15 cellular contexts compared by ENCODE assay signal in the genomic region with DNA sequence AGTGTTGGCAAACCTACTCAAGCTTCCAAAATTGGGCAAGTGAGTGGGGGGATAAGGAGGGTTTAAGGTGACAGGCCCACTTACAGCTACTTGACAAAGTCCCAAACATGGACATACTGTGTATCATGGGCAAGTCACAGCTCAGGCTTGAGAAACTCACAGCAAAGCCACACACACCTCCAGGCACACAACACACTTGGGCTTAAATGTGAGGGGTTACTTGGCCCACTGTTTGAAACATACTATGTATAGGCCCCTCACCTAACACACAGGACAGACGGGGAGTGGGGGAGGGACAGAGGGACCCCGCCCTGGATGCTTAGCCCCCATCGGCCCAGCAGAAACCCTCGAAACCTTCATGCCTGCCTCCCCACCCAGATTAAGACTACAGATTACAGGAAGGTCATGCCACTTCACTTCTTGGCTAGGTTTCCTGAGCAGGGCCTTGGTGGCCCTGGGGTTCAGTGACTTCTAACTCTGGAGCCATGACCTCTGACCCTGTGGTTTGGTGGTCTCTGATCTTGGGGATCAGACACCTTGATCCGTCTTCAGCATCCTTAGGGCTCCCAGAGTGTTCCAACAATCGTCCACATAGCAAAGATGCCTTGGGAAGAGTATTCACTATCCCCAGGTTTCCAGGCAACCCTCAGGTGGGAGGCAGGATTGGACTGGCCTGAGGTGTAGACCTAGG. TPM values are rescaled to one million over a fixed set of nuclear protein-coding genes. Genes with fewer than 3 reads are reported as not detected.
DNase-seq lines count a peak whose midpoint lies in the region; ATAC-seq and TF ChIP-seq lines count a peak whose summit lies in the region.
"Had no signal": no experiment of that assay in that cellular context is flagged by ENCODE, and none has a peak within 500 bp of the region (broad histone marks: within the 10 kb centered on the region; RNA-seq: fewer than 3 reads in every experiment).

No MANE protein-coding gene starts in this region.

- H3K36me3 ChIP-seq in CD4-positive, CD25-positive, alpha-beta regulatory T cell (ENCODE audit: control insufficient read depth, insufficient read depth, low read length), result peaks cover 29% of the 10 kb centered on the region

- DNase-seq in CD4-positive, CD25-positive, alpha-beta regulatory T cell, result peak in 1 of 3 donors; percentile 14
- DNase-seq in activated naive CD8-positive, alpha-beta T cell treated with anti-CD3 and anti-CD28 coated beads, Interleukin-2, amount 50 U/mL, for 24 hours, result no peak
- no peak for DNase-seq in natural killer cell
- no peak for DNase-seq in UCSD-AML1 (lab: John Stamatoyannopoulos, UW; ENCODE audit: unreplicated experiment)
- no peak for DNase-seq in NCI-H82 (lab: John Stamatoyannopoulos, UW)
- DNase-seq in NCI-H187 (lab: John Stamatoyannopoulos, UW), result no peak
- DNase-seq: activated T-cell treated with anti-CD3 and anti-CD28 coated beads for 4 hours; lower lobe of right lung; NCI-H1105 treated with DMSO at 0.1 percent for 48 hours; NCI-H510A; stimulated activated CD4-positive, alpha-beta T cell treated with anti-CD3 and anti-CD28 coated beads, Interleukin-2, amount 100 ng/mL, for 48 hours; stimulated activated naive CD8-positive, alpha-beta T cell treated with anti-CD3 and anti-CD28 coated beads, Interleukin-15, Interleukin-2, amounts not matched to agents 100 U/mL and 50 U/mL, for 24 hours had no signal

- peaks cover 26% of the 10 kb centered on the region for H3K27me3 Mint-ChIP-seq in CD4-positive, CD25-positive, alpha-beta regulatory T cell
- H3K27me3 Mint-ChIP-seq in activated naive CD8-positive, alpha-beta T cell treated with anti-CD3 and anti-CD28 coated beads, Interleukin-2, amount 50 U/mL, for 24 hours, result peaks cover 22% of the 10 kb centered on the region
- H3K27me3 Mint-ChIP-seq in natural killer cell (ENCODE audit: low read depth in 2 of 2), result peaks cover 6 to 13% of the 10 kb centered on the region in 2 donors

- peaks cover 22% of the 10 kb centered on the region for H3K4me1 ChIP-seq in CD4-positive, CD25-positive, alpha-beta regulatory T cell (ENCODE audit: control insufficient read depth, insufficient read depth, low read length, poor library complexity, severe bottlenecking)

- intact Hi-C loops in natural killer cell (cut with micrococcal nuclease), result loop anchor here (5.0 kb wide), 1 partner anchor 35 kb away; a partner anchor contains a TSS

- H3K4me3 ChIP-seq in CD4-positive, CD25-positive, alpha-beta regulatory T cell (ENCODE audit: low read depth, low read length), result no peak overlapping the region
- H3K4me3 ChIP-seq: lower lobe of right lung had no signal

- peak overlapping the region in 2 of 3 donors; percentile 57 to 69 for H3K27ac Mint-ChIP-seq in CD4-positive, CD25-positive, alpha-beta regulatory T cell
- peak overlapping the region; percentile 56 for H3K27ac Mint-ChIP-seq in activated naive CD8-positive, alpha-beta T cell treated with anti-CD3 and anti-CD28 coated beads, Interleukin-2, amount 50 U/mL, for 24 hours
- H3K27ac Mint-ChIP-seq in natural killer cell, result peak overlapping the region; percentile 70 to 75

- H3K9me3 Mint-ChIP-seq in CD4-positive, CD25-positive, alpha-beta regulatory T cell, result peaks cover 0 to 3% (median 0%) of the 10 kb centered on the region in 7 donors
- no peaks in the 10 kb centered on the region for H3K9me3 Mint-ChIP-seq in activated naive CD8-positive, alpha-beta T cell treated with anti-CD3 and anti-CD28 coated beads, Interleukin-2, amount 50 U/mL, for 24 hours
- H3K9me3 Mint-ChIP-seq in natural killer cell, result no peaks in the 10 kb centered on the region

- H3K27me3 ChIP-seq in CD4-positive, CD25-positive, alpha-beta regulatory T cell (ENCODE audit: control insufficient read depth, insufficient read depth, low read length), result peaks cover 12% of the 10 kb centered on the region

- no peak for TF ChIP-seq CTCF in natural killer cell (IDR thresholded peaks at IDR 0.05)

- peak; percentile 41 for TF ChIP-seq POLR2A in GM19193 (IDR thresholded peaks at IDR 0.05; ENCODE audit: extremely low read depth, insufficient read depth, insufficient read length)

- H3K4me3 Mint-ChIP-seq in CD4-positive, CD25-positive, alpha-beta regulatory T cell, result no peak overlapping the region
- no peak overlapping the region for H3K4me3 Mint-ChIP-seq in activated naive CD8-positive, alpha-beta T cell treated with anti-CD3 and anti-CD28 coated beads, Interleukin-2, amount 50 U/mL, for 24 hours
- peak overlapping the region; percentile 59 for H3K4me3 Mint-ChIP-seq in natural killer cell

- no peak overlapping the region for H3K27ac ChIP-seq in CD4-positive, CD25-positive, alpha-beta regulatory T cell (ENCODE audit: insufficient read depth, low read length, poor library complexity, severe bottlenecking)
- H3K27ac ChIP-seq: C4-2B, lower lobe of right lung had no signal

- no peak for ATAC-seq in CD4-positive, CD25-positive, alpha-beta regulatory T cell (ENCODE audit: low read depth in 2 of 2)
- no peak for ATAC-seq in activated naive CD8-positive, alpha-beta T cell treated with anti-CD3 and anti-CD28 coated beads, Interleukin-2, amount 50 U/mL, for 24 hours
- no peak for ATAC-seq in natural killer cell
- no peak for ATAC-seq in GM19467 (IDR thresholded peaks at IDR 0.05; ENCODE audit: unreplicated experiment)
- ATAC-seq: stimulated activated naive CD8-positive, alpha-beta T cell treated with anti-CD3 and anti-CD28 coated beads, Interleukin-15, Interleukin-2, amounts not matched to agents 100 U/mL and 50 U/mL, for 24 hours had no signal

- peaks cover 16% of the 10 kb centered on the region for H3K36me3 Mint-ChIP-seq in CD4-positive, CD25-positive, alpha-beta regulatory T cell
- peaks cover 24% of the 10 kb centered on the region for H3K36me3 Mint-ChIP-seq in activated naive CD8-positive, alpha-beta T cell treated with anti-CD3 and anti-CD28 coated beads, Interleukin-2, amount 50 U/mL, for 24 hours (ENCODE audit: low read depth)
- no peaks in the 10 kb centered on the region for H3K36me3 Mint-ChIP-seq in natural killer cell

- H3K4me1 Mint-ChIP-seq in CD4-positive, CD25-positive, alpha-beta regulatory T cell, result peaks cover 3 to 30% (median 11%) of the 10 kb centered on the region in 4 donors
- H3K4me1 Mint-ChIP-seq in activated naive CD8-positive, alpha-beta T cell treated with anti-CD3 and anti-CD28 coated beads, Interleukin-2, amount 50 U/mL, for 24 hours, result peaks cover 23% of the 10 kb centered on the region
- peaks cover 21 to 50% of the 10 kb centered on the region in 2 donors for H3K4me1 Mint-ChIP-seq in natural killer cell

- no peaks in the 10 kb centered on the region for H3K9me3 ChIP-seq in CD4-positive, CD25-positive, alpha-beta regulatory T cell (ENCODE audit: control insufficient read depth in 2 of 2, low read length in 2 of 2)
- H3K9me3 ChIP-seq: lower lobe of right lung had no signal

RNA-seq across cellular contexts. Expression of a gene that starts 2.3 kb away (rescaled TPM):
- 0.96 TPM for total RNA-seq in CD4-positive, CD25-positive, alpha-beta regulatory T cell
- polyA plus RNA-seq in CD4-positive, CD25-positive, alpha-beta regulatory T cell, result under 1 TPM in 1 of 4 donors, not detected in 3; 0.09 TPM
- 1 to 10 TPM; 1.1 to 2.1 (median 1.5) TPM for total RNA-seq in natural killer cell

RNA-seq across cellular contexts. Expression of a gene that starts 18.2 kb away (rescaled TPM):
- 85.4 TPM for total RNA-seq in CD4-positive, CD25-positive, alpha-beta regulatory T cell
- polyA plus RNA-seq in CD4-positive, CD25-positive, alpha-beta regulatory T cell, result under 1 TPM; 0.41 to 0.55 (median 0.44) TPM
- 100 to 1,000 TPM; 124 to 162 (median 135) TPM for total RNA-seq in natural killer cell

RNA-seq across cellular contexts. Expression of a gene that starts 33.6 kb away (rescaled TPM):
- not detected for total RNA-seq in CD4-positive, CD25-positive, alpha-beta regulatory T cell
- polyA plus RNA-seq in CD4-positive, CD25-positive, alpha-beta regulatory T cell, result not detected
- total RNA-seq in natural killer cell, result not detected

RNA-seq across cellular contexts. Expression of a gene that starts 37.1 kb away (rescaled TPM):
- 25.2 TPM for total RNA-seq in CD4-positive, CD25-positive, alpha-beta regulatory T cell
- polyA plus RNA-seq in CD4-positive, CD25-positive, alpha-beta regulatory T cell, result 10 to 100 TPM; 42.1 to 65.2 (median 54.0) TPM
- total RNA-seq in natural killer cell, result 10 to 100 TPM; 23.2 to 32.9 (median 23.6) TPM
